In the genomic region with DNA sequence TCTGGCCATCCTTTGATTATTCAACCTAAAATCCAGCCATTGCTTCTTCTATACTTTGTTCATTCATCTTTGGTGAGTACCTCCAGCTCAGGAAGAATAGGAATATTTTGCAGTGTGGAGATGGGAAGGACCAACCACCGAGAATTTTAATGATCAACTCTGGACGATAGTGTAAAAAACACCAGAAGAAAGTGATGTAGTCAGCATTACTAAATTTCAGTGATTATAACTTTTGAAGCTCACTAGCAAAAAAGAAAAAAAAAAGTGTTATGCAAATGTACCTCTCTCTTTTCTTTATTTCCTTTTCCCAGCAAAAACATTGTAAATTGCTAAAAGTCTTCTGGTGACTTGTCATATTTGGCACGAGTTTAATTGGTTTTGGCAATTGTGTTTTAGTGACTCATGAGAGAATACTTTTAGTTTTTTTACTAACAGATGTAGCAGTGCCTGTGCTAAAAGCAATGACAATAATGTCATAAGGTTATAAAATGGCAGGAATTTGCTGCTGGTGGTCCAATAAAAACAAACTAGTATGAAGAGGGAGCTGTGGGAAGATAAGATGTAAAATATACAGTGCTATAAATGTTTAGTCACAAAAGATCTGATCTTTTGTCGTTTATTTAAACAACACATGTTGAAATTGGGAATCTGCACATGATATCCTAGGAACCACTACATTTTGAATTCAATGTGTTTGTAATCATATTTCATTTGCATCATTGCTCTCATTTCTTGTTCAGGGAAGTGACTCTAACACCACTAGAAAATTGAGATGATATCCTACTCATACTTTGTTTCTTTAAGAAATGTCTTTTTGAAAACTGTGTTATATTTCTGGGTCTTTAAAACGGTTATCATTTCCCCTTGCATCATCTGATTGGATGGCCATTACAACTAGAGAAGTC, we compare ENCODE assay signal across 13 cellular contexts.
DNase-seq lines count a peak whose midpoint lies in the region; TF ChIP-seq lines count a peak whose summit lies in the region.
"Had no signal": no experiment of that assay in that cellular context is flagged by ENCODE, and none has a peak within 500 bp of the region (broad histone marks: within the 10 kb centered on the region; RNA-seq: fewer than 3 reads in every experiment).

No MANE protein-coding gene starts in this region.

- H3K9me3 ChIP-seq in Caco-2 = no peaks in the 10 kb centered on the region; the same call in 1 of the 2 replicates
- H3K9me3 ChIP-seq: vagina had no signal

- H3K4me3 Mint-ChIP-seq in Caco-2 (ENCODE audit: unreplicated experiment) = no peak overlapping the region
- H3K4me3 Mint-ChIP-seq: neural crest cell had no signal

- no peaks in the 10 kb centered on the region for H3K36me3 ChIP-seq in Caco-2 (ENCODE audit: control insufficient read depth, insufficient read depth, low read length)
- H3K36me3 ChIP-seq: vagina had no signal

- H3K36me3 Mint-ChIP-seq in Caco-2 (ENCODE audit: insufficient read depth, unreplicated experiment) = no peaks in the 10 kb centered on the region

- POLR2A ChIA-PET in AG04449 (lab: Yijun Ruan, JAX) = interaction anchor here (0.6 kb wide), 1 partner anchor 890 kb away, joined by 4 read pairs; no protein-coding TSS in a partner anchor
- POLR2A ChIA-PET in Caco-2 (lab: Charles Lee) = no interaction called here

- no peaks in the 10 kb centered on the region for H3K27me3 ChIP-seq in Caco-2 (replicated peaks; ENCODE audit: control insufficient read depth, insufficient read depth, low read length)
- H3K27me3 ChIP-seq: vagina had no signal

- BruUV-seq in Caco-2 (replicated peaks; lab: Mats Ljungman, UMichigan) = no TSS peak

- H3K4me3 ChIP-seq in AG04449 (ENCODE audit: low read depth, low read length) (no peak overlapping the region), Caco-2 (ENCODE audit: low read depth, low read length) (no peak overlapping the region)
- H3K4me3 ChIP-seq: GM12878, vagina had no signal

- no peaks in the 10 kb centered on the region for H3K4me1 Mint-ChIP-seq in Caco-2 (ENCODE audit: low read depth, unreplicated experiment)

- intact Hi-C loops in Caco-2 (cut with micrococcal nuclease; ENCODE audit: unreplicated experiment) = no loop called here

- H3K9me3 Mint-ChIP-seq in Caco-2 (ENCODE audit: unreplicated experiment) = no peaks in the 10 kb centered on the region
- H3K9me3 Mint-ChIP-seq: neural crest cell had no signal

- H3K27ac Mint-ChIP-seq in Caco-2 (ENCODE audit: unreplicated experiment) = no peak overlapping the region

- no peaks in the 10 kb centered on the region for H3K4me1 ChIP-seq in Caco-2
- H3K4me1 ChIP-seq: vagina had no signal

- CTCF ChIA-PET in AG04449 (lab: Yijun Ruan, JAX) = interaction anchor here (1.5 kb wide), 1 partner anchor 81 kb away, joined by 3 read pairs; a partner anchor contains a TSS
- CTCF ChIA-PET in Caco-2 (lab: Charles Lee) = no interaction called here

- TF ChIP-seq CTCF in AG04449 (IDR thresholded peaks at IDR 0.05; ENCODE audit: insufficient read depth, low read length, missing control alignments) (no peak), Caco-2 (IDR thresholded peaks at IDR 0.05; ENCODE audit: insufficient read depth in 1 of 2, low read depth in 1 of 2, low read length in 1 of 2, severe bottlenecking in 1 of 2, unreplicated experiment in 1 of 2) (no peak)

- peak; percentile 95 for DNase-seq in AG04449 (ENCODE audit: low read depth, low spot score)
- peak; percentile 92 for DNase-seq in LHCN-M2 (ENCODE audit: low read depth)
- peak; percentile 95 to 97 for DNase-seq in dermis microvascular lymphatic vessel endothelial cell (ENCODE audit: low read depth in 2 of 2)
- peak; percentile 93 to 97 for DNase-seq in lung microvascular endothelial cell (ENCODE audit: low read depth in 2 of 2)
- DNase-seq in T1000 (lab: John Stamatoyannopoulos, UW) = no peak
- DNase-seq in Caco-2 = no peak
- no peak for DNase-seq in T-helper 9 cell
- no peak for DNase-seq in T-helper 1 cell
- DNase-seq: Karpas-422, NCI-H69 had no signal

- H3K27me3 Mint-ChIP-seq in Caco-2 (ENCODE audit: insufficient read depth, unreplicated experiment) = peaks cover 2% of the 10 kb centered on the region

Comparison
In these comparisons a context has a peak if more than half of its experiments do, and no peak if none do; other contexts are left out.
1. DNase-seq: peak in AG04449 (single experiment), LHCN-M2 (single experiment), dermis microvascular lymphatic vessel endothelial cell (2 of 2) and lung microvascular endothelial cell (2 of 2); none in T1000 (single experiment), Caco-2 (0 of 2), T-helper 9 cell (single experiment) and T-helper 1 cell (0 of 5).